In the genomic region with DNA sequence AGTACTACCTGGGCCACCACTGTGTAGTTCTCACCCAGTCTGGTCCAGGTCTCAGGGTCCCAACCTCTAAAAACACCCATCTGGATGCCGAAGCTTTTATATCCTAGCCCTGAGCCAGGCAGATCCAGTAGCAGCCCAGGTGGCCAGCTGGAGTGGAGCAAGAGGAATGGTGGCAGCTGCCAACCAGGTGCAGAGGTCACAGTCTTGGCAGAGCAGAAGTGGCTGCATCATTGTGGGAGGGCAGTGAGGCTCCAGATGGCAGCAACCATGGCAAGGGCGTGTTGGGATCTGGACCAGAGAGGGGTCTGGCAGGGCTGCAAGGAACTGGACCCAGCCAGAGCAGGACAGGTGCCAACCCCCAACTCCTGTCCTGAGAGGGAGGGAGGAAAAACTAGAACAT, we compare ENCODE assay signal across 1 cellular context.
TF ChIP-seq lines count a peak whose summit lies in the region.

No MANE protein-coding gene starts in this region.

TF ChIP-seq in WTC11, 78 proteins besides CTCF, POLR2A, EP300 and RAD21 (continued from another document):
- TF ChIP-seq, protein P1, sequence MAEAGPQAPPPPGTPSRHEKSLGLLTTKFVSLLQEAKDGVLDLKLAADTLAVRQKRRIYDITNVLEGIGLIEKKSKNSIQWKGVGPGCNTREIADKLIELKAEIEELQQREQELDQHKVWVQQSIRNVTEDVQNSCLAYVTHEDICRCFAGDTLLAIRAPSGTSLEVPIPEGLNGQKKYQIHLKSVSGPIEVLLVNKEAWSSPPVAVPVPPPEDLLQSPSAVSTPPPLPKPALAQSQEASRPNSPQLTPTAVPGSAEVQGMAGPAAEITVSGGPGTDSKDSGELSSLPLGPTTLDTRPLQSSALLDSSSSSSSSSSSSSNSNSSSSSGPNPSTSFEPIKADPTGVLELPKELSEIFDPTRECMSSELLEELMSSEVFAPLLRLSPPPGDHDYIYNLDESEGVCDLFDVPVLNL (CRISPR knock-in tag; IDR thresholded peaks at IDR 0.05; ENCODE audit: borderline replicate concordance, low read depth), result no peak
- TF ChIP-seq, protein P2, sequence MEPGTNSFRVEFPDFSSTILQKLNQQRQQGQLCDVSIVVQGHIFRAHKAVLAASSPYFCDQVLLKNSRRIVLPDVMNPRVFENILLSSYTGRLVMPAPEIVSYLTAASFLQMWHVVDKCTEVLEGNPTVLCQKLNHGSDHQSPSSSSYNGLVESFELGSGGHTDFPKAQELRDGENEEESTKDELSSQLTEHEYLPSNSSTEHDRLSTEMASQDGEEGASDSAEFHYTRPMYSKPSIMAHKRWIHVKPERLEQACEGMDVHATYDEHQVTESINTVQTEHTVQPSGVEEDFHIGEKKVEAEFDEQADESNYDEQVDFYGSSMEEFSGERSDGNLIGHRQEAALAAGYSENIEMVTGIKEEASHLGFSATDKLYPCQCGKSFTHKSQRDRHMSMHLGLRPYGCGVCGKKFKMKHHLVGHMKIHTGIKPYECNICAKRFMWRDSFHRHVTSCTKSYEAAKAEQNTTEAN (CRISPR knock-in tag; IDR thresholded peaks at IDR 0.05), result no peak
- TF ChIP-seq, protein P3, sequence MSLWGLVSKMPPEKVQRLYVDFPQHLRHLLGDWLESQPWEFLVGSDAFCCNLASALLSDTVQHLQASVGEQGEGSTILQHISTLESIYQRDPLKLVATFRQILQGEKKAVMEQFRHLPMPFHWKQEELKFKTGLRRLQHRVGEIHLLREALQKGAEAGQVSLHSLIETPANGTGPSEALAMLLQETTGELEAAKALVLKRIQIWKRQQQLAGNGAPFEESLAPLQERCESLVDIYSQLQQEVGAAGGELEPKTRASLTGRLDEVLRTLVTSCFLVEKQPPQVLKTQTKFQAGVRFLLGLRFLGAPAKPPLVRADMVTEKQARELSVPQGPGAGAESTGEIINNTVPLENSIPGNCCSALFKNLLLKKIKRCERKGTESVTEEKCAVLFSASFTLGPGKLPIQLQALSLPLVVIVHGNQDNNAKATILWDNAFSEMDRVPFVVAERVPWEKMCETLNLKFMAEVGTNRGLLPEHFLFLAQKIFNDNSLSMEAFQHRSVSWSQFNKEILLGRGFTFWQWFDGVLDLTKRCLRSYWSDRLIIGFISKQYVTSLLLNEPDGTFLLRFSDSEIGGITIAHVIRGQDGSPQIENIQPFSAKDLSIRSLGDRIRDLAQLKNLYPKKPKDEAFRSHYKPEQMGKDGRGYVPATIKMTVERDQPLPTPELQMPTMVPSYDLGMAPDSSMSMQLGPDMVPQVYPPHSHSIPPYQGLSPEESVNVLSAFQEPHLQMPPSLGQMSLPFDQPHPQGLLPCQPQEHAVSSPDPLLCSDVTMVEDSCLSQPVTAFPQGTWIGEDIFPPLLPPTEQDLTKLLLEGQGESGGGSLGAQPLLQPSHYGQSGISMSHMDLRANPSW (CRISPR knock-in tag; conservative IDR thresholded peaks at IDR 0.05; ENCODE audit: low read depth), result no peak
- no peak for TF ChIP-seq ZNF396 (CRISPR knock-in tag; IDR thresholded peaks at IDR 0.05; ENCODE audit: borderline replicate concordance)
- TF ChIP-seq ELF4 (CRISPR knock-in tag; IDR thresholded peaks at IDR 0.05; ENCODE audit: low read depth), result no peak
- TF ChIP-seq CREM (CRISPR knock-in tag; IDR thresholded peaks at IDR 0.05), result no peak
- TF ChIP-seq, protein P4, sequence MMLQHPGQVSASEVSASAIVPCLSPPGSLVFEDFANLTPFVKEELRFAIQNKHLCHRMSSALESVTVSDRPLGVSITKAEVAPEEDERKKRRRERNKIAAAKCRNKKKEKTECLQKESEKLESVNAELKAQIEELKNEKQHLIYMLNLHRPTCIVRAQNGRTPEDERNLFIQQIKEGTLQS (CRISPR knock-in tag; conservative IDR thresholded peaks at IDR 0.05), result no peak
- TF ChIP-seq HMGA2 (CRISPR knock-in tag; IDR thresholded peaks at IDR 0.05), result no peak
- TF ChIP-seq, protein P5, sequence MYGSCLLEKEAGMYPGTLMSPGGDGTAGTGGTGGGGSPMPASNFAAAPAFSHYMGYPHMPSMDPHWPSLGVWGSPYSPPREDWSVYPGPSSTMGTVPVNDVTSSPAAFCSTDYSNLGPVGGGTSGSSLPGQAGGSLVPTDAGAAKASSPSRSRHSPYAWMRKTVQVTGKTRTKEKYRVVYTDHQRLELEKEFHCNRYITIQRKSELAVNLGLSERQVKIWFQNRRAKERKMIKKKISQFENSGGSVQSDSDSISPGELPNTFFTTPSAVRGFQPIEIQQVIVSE (CRISPR knock-in tag; IDR thresholded peaks at IDR 0.05; ENCODE audit: borderline replicate concordance), result no peak
- TF ChIP-seq JAZF1 (CRISPR knock-in tag; IDR thresholded peaks at IDR 0.05), result no peak
- no peak for TF ChIP-seq ZNF671 (CRISPR knock-in tag; IDR thresholded peaks at IDR 0.05)
- no peak for TF ChIP-seq FOXJ3 (CRISPR knock-in tag; IDR thresholded peaks at IDR 0.05; ENCODE audit: borderline replicate concordance)
- no peak for TF ChIP-seq NR3C1 (CRISPR knock-in tag; conservative IDR thresholded peaks at IDR 0.05; ENCODE audit: low read depth)
